Comparison of ENCODE assay signal across 9 cellular contexts in genomic region chr15:78914027-78914764, GRCh38. TPM values are rescaled to one million over a fixed set of nuclear protein-coding genes. Genes with fewer than 3 reads are reported as not detected.
DNase-seq lines count a peak whose midpoint lies in the region; ATAC-seq and TF ChIP-seq lines count a peak whose summit lies in the region.
"Had no signal": no experiment of that assay in that cellular context is flagged by ENCODE, and none has a peak within 500 bp of the region (broad histone marks: within the 10 kb centered on the region; RNA-seq: fewer than 3 reads in every experiment).

No MANE protein-coding gene starts in this region.

- BruUV-seq in Panc1 (replicated peaks; lab: Mats Ljungman, UMichigan), result no TSS peak

- no peak; the same call in 2 of the 3 replicates for ATAC-seq in DND-41 (ENCODE audit: insufficient read depth, low read depth)
- ATAC-seq in Panc1, result peak; percentile 43
- ATAC-seq in omental fat pad (ENCODE audit: low FRiP score), result peak; percentile 9
- no peak for ATAC-seq in GM18498 (IDR thresholded peaks at IDR 0.05; ENCODE audit: unreplicated experiment)
- ATAC-seq in HG03571 (IDR thresholded peaks at IDR 0.05; ENCODE audit: unreplicated experiment), result no peak
- ATAC-seq in GM19455 (IDR thresholded peaks at IDR 0.05; ENCODE audit: unreplicated experiment), result no peak
- ATAC-seq: naive thymus-derived CD8-positive, alpha-beta T cell had no signal

- POLR2A ChIA-PET in Panc1 (lab: Charles Lee), result no interaction called here

- H3K9me3 ChIP-seq in DND-41 (ENCODE audit: insufficient read depth, low read length, severe bottlenecking) (no peaks in the 10 kb centered on the region), Panc1 (ENCODE audit: control insufficient read depth, insufficient read depth, low read depth, low read length) (no peaks in the 10 kb centered on the region)

- TF ChIP-seq CTCF in DND-41 (IDR thresholded peaks at IDR 0.05; ENCODE audit: borderline replicate concordance, extremely low read depth, low read length, poor library complexity, severe bottlenecking), result peak; percentile 37
- no peak for TF ChIP-seq CTCF in Panc1 (IDR thresholded peaks at IDR 0.05)
- TF ChIP-seq CTCF in fibroblast of pulmonary artery (IDR thresholded peaks at IDR 0.05; ENCODE audit: low read length, missing control alignments), result peak; percentile 42
- peak in 1 of 3 donors; percentile 17 for TF ChIP-seq CTCF in omental fat pad (IDR thresholded peaks at IDR 0.05)

- no peaks in the 10 kb centered on the region; the same call in 1 of the 2 replicates for H3K79me2 ChIP-seq in DND-41 (ENCODE audit: insufficient read depth, low read length)

- DNase-seq in DND-41 (no peak), Panc1 (ENCODE audit: low read depth, low spot score) (no peak), fibroblast of pulmonary artery (ENCODE audit: low read depth) (no peak), omental fat pad (ENCODE audit: low spot score) (no peak)
- no peak for DNase-seq in activated CD4-positive, CD25-positive, alpha-beta regulatory T cell (lab: John Stamatoyannopoulos, UW)
- DNase-seq: naive thymus-derived CD8-positive, alpha-beta T cell had no signal

- intact Hi-C loops in Panc1 (cut with micrococcal nuclease; ENCODE audit: unreplicated experiment), result loop anchor here (5.0 to 10.0 kb wide), 2 partner anchors 61 to 268 kb away; no protein-coding TSS in a partner anchor

- H2AFZ ChIP-seq in DND-41 (ENCODE audit: low read depth, low read length), result no peak overlapping the region

- in situ Hi-C loops in Panc1 (cut with HindIII; ENCODE audit: low pct_unique_long_range_greater_than_20kb, low sequenced_read_pairs), result no loop called here

- H3K27ac ChIP-seq in DND-41 (ENCODE audit: low read length), result no peak overlapping the region
- H3K27ac ChIP-seq in Panc1 (ENCODE audit: low read length), result no peak overlapping the region

- no peak overlapping the region for H3K9ac ChIP-seq in DND-41 (ENCODE audit: low read depth, low read length)

- H3K4me2 ChIP-seq in DND-41 (ENCODE audit: insufficient read depth, low read length), result no peak overlapping the region

- CTCF ChIA-PET in Panc1 (lab: Charles Lee), result interaction anchor here (0.5 to 0.7 kb wide), 2 partner anchors 46 to 247 kb away, joined by 3 to 4 read pairs; no protein-coding TSS in a partner anchor

- H3K36me3 ChIP-seq in DND-41 (ENCODE audit: insufficient read depth, low read length) (peaks cover 72% of the 10 kb centered on the region), Panc1 (ENCODE audit: control insufficient read depth, insufficient read depth, low read length) (peaks cover 4% of the 10 kb centered on the region; the same call in 1 of the 2 replicates)

- H3K4me1 ChIP-seq in DND-41 (ENCODE audit: insufficient read depth, low read length), result no peaks in the 10 kb centered on the region
- peaks cover 12% of the 10 kb centered on the region; the same call in 1 of the 2 replicates for H3K4me1 ChIP-seq in Panc1 (ENCODE audit: control insufficient read depth, insufficient read depth, low read length)

- peaks cover 16% of the 10 kb centered on the region for H4K20me1 ChIP-seq in DND-41 (ENCODE audit: insufficient read depth, low read length)

- no peaks in the 10 kb centered on the region for H3K27me3 ChIP-seq in DND-41 (ENCODE audit: insufficient read depth, low read length, poor library complexity)
- H3K27me3 ChIP-seq in Panc1 (ENCODE audit: control insufficient read depth, insufficient read depth, low read length), result no peaks in the 10 kb centered on the region

- H3K4me3 ChIP-seq in DND-41 (ENCODE audit: low read depth in 1 of 2, low read length in 2 of 2) (no peak overlapping the region), Panc1 (ENCODE audit: low read depth in 2 of 2, low read length in 2 of 2) (no peak overlapping the region), fibroblast of pulmonary artery (replicated peaks; ENCODE audit: low read depth, low read length) (no peak overlapping the region)

RNA-seq across cellular contexts. Expression of gene CTSH, which starts 30.6 kb away (rescaled TPM):
- total RNA-seq in Panc1 (2021; ENCODE audit: unreplicated experiment) (178 TPM), omental fat pad (100 to 1,000 TPM; 110 to 351 (median 203) TPM)
- polyA plus RNA-seq in Panc1 (2012; ENCODE audit: insufficient read length), result 168 TPM

RNA-seq across cellular contexts. Expression of gene MORF4L1, which starts 41.5 kb away (rescaled TPM):
- total RNA-seq in Panc1 (2021; ENCODE audit: unreplicated experiment) (360 TPM), omental fat pad (100 to 1,000 TPM; 302 to 390 (median 316) TPM)
- polyA plus RNA-seq in Panc1 (2012; ENCODE audit: insufficient read length), result 283 TPM

Comparison
In these comparisons a context has a peak if more than half of its experiments do, and no peak if none do; other contexts are left out.
1. ATAC-seq: peak in Panc1 (single experiment) and omental fat pad (single experiment); none in DND-41 (single experiment), GM18498 (single experiment), HG03571 (single experiment) and GM19455 (single experiment).